ENCODE assay signal across 1 cellular context in the genomic region with DNA sequence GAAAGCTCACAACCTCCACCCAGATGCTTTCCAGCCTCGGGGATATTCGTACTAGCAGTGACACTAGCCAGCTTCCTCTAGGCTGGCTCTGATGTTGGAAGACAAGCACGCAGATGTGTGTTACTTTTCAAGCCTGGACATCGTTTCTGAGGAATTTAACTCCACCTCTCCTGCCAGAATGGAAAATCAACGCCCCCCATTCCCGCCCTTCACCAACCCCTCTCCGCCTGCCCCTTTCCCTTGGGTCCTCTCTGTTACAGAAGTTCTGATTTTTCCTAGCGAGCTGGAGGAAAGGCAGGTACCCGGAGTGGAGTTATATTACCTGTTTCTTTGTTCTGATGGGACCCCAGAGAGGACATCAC.
TF ChIP-seq lines count a peak whose summit lies in the region.

No MANE protein-coding gene starts in this region.

TF ChIP-seq in WTC11, 78 proteins besides CTCF, POLR2A, EP300 and RAD21 (continued from another document):
- TF ChIP-seq, protein P1, sequence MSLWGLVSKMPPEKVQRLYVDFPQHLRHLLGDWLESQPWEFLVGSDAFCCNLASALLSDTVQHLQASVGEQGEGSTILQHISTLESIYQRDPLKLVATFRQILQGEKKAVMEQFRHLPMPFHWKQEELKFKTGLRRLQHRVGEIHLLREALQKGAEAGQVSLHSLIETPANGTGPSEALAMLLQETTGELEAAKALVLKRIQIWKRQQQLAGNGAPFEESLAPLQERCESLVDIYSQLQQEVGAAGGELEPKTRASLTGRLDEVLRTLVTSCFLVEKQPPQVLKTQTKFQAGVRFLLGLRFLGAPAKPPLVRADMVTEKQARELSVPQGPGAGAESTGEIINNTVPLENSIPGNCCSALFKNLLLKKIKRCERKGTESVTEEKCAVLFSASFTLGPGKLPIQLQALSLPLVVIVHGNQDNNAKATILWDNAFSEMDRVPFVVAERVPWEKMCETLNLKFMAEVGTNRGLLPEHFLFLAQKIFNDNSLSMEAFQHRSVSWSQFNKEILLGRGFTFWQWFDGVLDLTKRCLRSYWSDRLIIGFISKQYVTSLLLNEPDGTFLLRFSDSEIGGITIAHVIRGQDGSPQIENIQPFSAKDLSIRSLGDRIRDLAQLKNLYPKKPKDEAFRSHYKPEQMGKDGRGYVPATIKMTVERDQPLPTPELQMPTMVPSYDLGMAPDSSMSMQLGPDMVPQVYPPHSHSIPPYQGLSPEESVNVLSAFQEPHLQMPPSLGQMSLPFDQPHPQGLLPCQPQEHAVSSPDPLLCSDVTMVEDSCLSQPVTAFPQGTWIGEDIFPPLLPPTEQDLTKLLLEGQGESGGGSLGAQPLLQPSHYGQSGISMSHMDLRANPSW (CRISPR knock-in tag; conservative IDR thresholded peaks at IDR 0.05; ENCODE audit: low read depth), result no peak
- TF ChIP-seq GTF2I (CRISPR knock-in tag; conservative IDR thresholded peaks at IDR 0.05), result no peak
- no peak for TF ChIP-seq FOXP1 (CRISPR knock-in tag; IDR thresholded peaks at IDR 0.05; ENCODE audit: borderline replicate concordance)
- no peak for TF ChIP-seq ZBTB21 (CRISPR knock-in tag; IDR thresholded peaks at IDR 0.05; ENCODE audit: borderline replicate concordance)
- TF ChIP-seq MLX (CRISPR knock-in tag; IDR thresholded peaks at IDR 0.05), result no peak
- no peak for TF ChIP-seq EMX1 (CRISPR knock-in tag; IDR thresholded peaks at IDR 0.05)
